Comparison of ENCODE assay signal across 23 cellular contexts in genomic region chr21:28655471-28655870, GRCh38.
DNase-seq lines count a peak whose midpoint lies in the region; ATAC-seq, FAIRE-seq and TF ChIP-seq lines count a peak whose summit lies in the region.
"Had no signal": no experiment of that assay in that cellular context is flagged by ENCODE, and none has a peak within 500 bp of the region (broad histone marks: within the 10 kb centered on the region; RNA-seq: fewer than 3 reads in every experiment).

No MANE protein-coding gene starts in this region.

- TF ChIP-seq POLR2A in breast epithelium (IDR thresholded peaks at IDR 0.05) = no peak

- intact Hi-C loops in mammary epithelial cell (cut with micrococcal nuclease) (no loop called here), breast epithelium (cut with DNase I; ENCODE audit: low total_unique reads) (no loop called here)

- no peaks in the 10 kb centered on the region for H3K79me2 ChIP-seq in mammary epithelial cell (ENCODE audit: insufficient read depth, low read length)

- no peak for FAIRE-seq in bronchial epithelial cell (lab: Jason Lieb, UNC)
- FAIRE-seq: A549, D721Med, GM12878, GM12892, GM18507 had no signal

- no peaks in the 10 kb centered on the region for H3K36me3 Mint-ChIP-seq in activated naive CD4-positive, alpha-beta T cell treated with anti-CD3 and anti-CD28 coated beads, Interleukin-2, amount 10 ng/mL, durations not matched to agents 7 days and 5 days
- H3K36me3 Mint-ChIP-seq: CD8-positive, alpha-beta T cell had no signal

- CTCF ChIA-PET in mammary epithelial cell (lab: Charles Lee; ENCODE audit: low non-redundant PET) = no interaction called here
- CTCF ChIA-PET in activated naive CD4-positive, alpha-beta T cell treated with anti-CD3 and anti-CD28 coated beads, Interleukin-2, amount 10 ng/mL, durations not matched to agents 7 days and 5 days (lab: Charles Lee) = no interaction called here

- no peak for TF ChIP-seq CTCF in mammary epithelial cell (conservative IDR thresholded peaks at IDR 0.05 in 1 of 2, IDR thresholded peaks at IDR 0.05 in 1 of 2; ENCODE audit: extremely low read depth in 1 of 2, insufficient read depth in 1 of 2, low read depth in 1 of 2, low read length in 2 of 2)
- no peak for TF ChIP-seq CTCF in breast epithelium (IDR thresholded peaks at IDR 0.05)
- no peak for TF ChIP-seq CTCF in bronchial epithelial cell (IDR thresholded peaks at IDR 0.05; ENCODE audit: insufficient read depth, low read length, severe bottlenecking)

- H3K27me3 ChIP-seq in mammary epithelial cell (ENCODE audit: insufficient read depth, low read length) (no peaks in the 10 kb centered on the region), breast epithelium (no peaks in the 10 kb centered on the region), bronchial epithelial cell (ENCODE audit: control insufficient read depth, insufficient read depth, low read length) (no peaks in the 10 kb centered on the region)
- H3K27me3 ChIP-seq: BLaER1 treated with 17β-estradiol and CSF1 and Interleukin-3, amounts not matched to agents 10 nM and 100 nM had no signal

- H3K4me2 ChIP-seq in mammary epithelial cell (ENCODE audit: insufficient read depth, low read depth, low read length) = no peak overlapping the region
- H3K4me2 ChIP-seq: A549; BLaER1 treated with 17β-estradiol and CSF1 and Interleukin-3, amounts not matched to agents 10 nM and 100 nM had no signal

- no peaks in the 10 kb centered on the region for H4K20me1 ChIP-seq in mammary epithelial cell (ENCODE audit: insufficient read depth, low read length)
- H4K20me1 ChIP-seq: BLaER1 treated with 17β-estradiol and CSF1 and Interleukin-3, amounts not matched to agents 10 nM and 100 nM had no signal

- no peak for ATAC-seq in HG02885 (IDR thresholded peaks at IDR 0.05; ENCODE audit: poor library complexity, unreplicated experiment)
- ATAC-seq: A549; CD8-positive, alpha-beta T cell; GM12878 had no signal

- DNase-seq in mammary epithelial cell (peak; percentile 43), breast epithelium (ENCODE audit: low spot score in 2 of 2) (no peak), amniotic epithelial cell (ENCODE audit: low read depth) (peak; percentile 43), bronchial epithelial cell (ENCODE audit: low read depth) (peak; percentile 81), NCI-H2107 treated with DMSO at 0.1 percent for 48 hours (lab: John Stamatoyannopoulos, UW; ENCODE audit: unreplicated experiment) (no peak)
- DNase-seq in activated naive CD4-positive, alpha-beta T cell treated with anti-CD3 and anti-CD28 coated beads, Interleukin-2, amount 10 ng/mL, durations not matched to agents 7 days and 5 days = no peak
- DNase-seq: AML-193; Caco-2; Calu3; CD4-positive, alpha-beta T cell; CD8-positive, alpha-beta T cell; DMS79 treated with DMSO at 0.1 percent for 48 hours; GDM1 had no signal

- dilution Hi-C loops in mammary epithelial cell (cut with HindIII; ENCODE audit: low sequenced_read_pairs) = no loop called here

- H3K4me1 ChIP-seq in mammary epithelial cell (ENCODE audit: insufficient read depth, low read length) (no peaks in the 10 kb centered on the region), breast epithelium (no peaks in the 10 kb centered on the region)
- H3K4me1 ChIP-seq: A549; BLaER1 treated with 17β-estradiol and CSF1 and Interleukin-3, amounts not matched to agents 10 nM and 100 nM had no signal

- in situ Hi-C loops in mammary epithelial cell (cut with MboI; ENCODE audit: low sequenced_read_pairs in 2 of 2) = no loop called here

- H3K27me3 Mint-ChIP-seq in activated naive CD4-positive, alpha-beta T cell treated with anti-CD3 and anti-CD28 coated beads, Interleukin-2, amount 10 ng/mL, durations not matched to agents 7 days and 5 days = peaks cover 4% of the 10 kb centered on the region
- H3K27me3 Mint-ChIP-seq: B cell; CD4-positive, alpha-beta T cell had no signal

- H3K9me3 Mint-ChIP-seq in activated naive CD4-positive, alpha-beta T cell treated with anti-CD3 and anti-CD28 coated beads, Interleukin-2, amount 10 ng/mL, durations not matched to agents 7 days and 5 days = peaks cover 2% of the 10 kb centered on the region
- H3K9me3 Mint-ChIP-seq: CD4-positive, alpha-beta T cell; CD8-positive, alpha-beta T cell had no signal

- H3K27ac ChIP-seq in mammary epithelial cell (ENCODE audit: insufficient read depth, low read depth, low read length) (no peak overlapping the region), breast epithelium (no peak overlapping the region)
- H3K27ac ChIP-seq: 22Rv1; A549; BLaER1 treated with 17β-estradiol and CSF1 and Interleukin-3, amounts not matched to agents 10 nM and 100 nM; C4-2B had no signal

- no TSS peak for BruUV-seq in mammary epithelial cell (replicated peaks; lab: Mats Ljungman, UMichigan)

- H3K4me3 ChIP-seq in mammary epithelial cell (replicated peaks in 1 of 3; ENCODE audit: insufficient read depth in 1 of 3, low read depth in 2 of 3, low read length in 3 of 3) (no peak overlapping the region), breast epithelium (no peak overlapping the region), bronchial epithelial cell (ENCODE audit: low read depth, low read length) (no peak overlapping the region)
- H3K4me3 ChIP-seq: A549; BLaER1 treated with 17β-estradiol and CSF1 and Interleukin-3, amounts not matched to agents 10 nM and 100 nM; GM12878 had no signal

- 93% methylated on average over 1 of the region's 1 CpG for WGBS in mammary epithelial cell (ENCODE audit: low coverage, missing lambda C conversion rate)

- no peak overlapping the region for H3K4me3 Mint-ChIP-seq in activated naive CD4-positive, alpha-beta T cell treated with anti-CD3 and anti-CD28 coated beads, Interleukin-2, amount 10 ng/mL, durations not matched to agents 7 days and 5 days
- H3K4me3 Mint-ChIP-seq: B cell; CD4-positive, alpha-beta T cell; CD8-positive, alpha-beta T cell had no signal

- no peaks in the 10 kb centered on the region for H3K36me3 ChIP-seq in mammary epithelial cell (ENCODE audit: insufficient read depth, low read length)
- no peaks in the 10 kb centered on the region for H3K36me3 ChIP-seq in breast epithelium
- H3K36me3 ChIP-seq in bronchial epithelial cell (ENCODE audit: control insufficient read depth, insufficient read depth, low read length) = no peaks in the 10 kb centered on the region
- H3K36me3 ChIP-seq: BLaER1 treated with 17β-estradiol and CSF1 and Interleukin-3, amounts not matched to agents 10 nM and 100 nM had no signal

- no peak overlapping the region for H3K27ac Mint-ChIP-seq in activated naive CD4-positive, alpha-beta T cell treated with anti-CD3 and anti-CD28 coated beads, Interleukin-2, amount 10 ng/mL, durations not matched to agents 7 days and 5 days
- H3K27ac Mint-ChIP-seq: B cell; CD4-positive, alpha-beta T cell; CD8-positive, alpha-beta T cell had no signal

- no peak overlapping the region for H2AFZ ChIP-seq in mammary epithelial cell (ENCODE audit: low read depth, low read length)

- no peak overlapping the region for H3K9ac ChIP-seq in mammary epithelial cell (ENCODE audit: insufficient read depth, low read length)
- H3K9ac ChIP-seq: BLaER1 treated with 17β-estradiol and CSF1 and Interleukin-3, amounts not matched to agents 10 nM and 100 nM had no signal

- no peaks in the 10 kb centered on the region for H3K4me1 Mint-ChIP-seq in activated naive CD4-positive, alpha-beta T cell treated with anti-CD3 and anti-CD28 coated beads, Interleukin-2, amount 10 ng/mL, durations not matched to agents 7 days and 5 days
- H3K4me1 Mint-ChIP-seq: B cell had no signal

- H3K9me3 ChIP-seq in mammary epithelial cell (replicated peaks; ENCODE audit: insufficient read depth, low read length) (no peaks in the 10 kb centered on the region), breast epithelium (no peaks in the 10 kb centered on the region)
- H3K9me3 ChIP-seq: A549, Caco-2 had no signal

Comparison
In these comparisons a context has a peak if more than half of its experiments do, and no peak if none do; other contexts are left out.
1. DNase-seq: peak in mammary epithelial cell (single experiment), amniotic epithelial cell (single experiment) and bronchial epithelial cell (single experiment); none in breast epithelium (0 of 2), activated naive CD4-positive, alpha-beta T cell treated with anti-CD3 and anti-CD28 coated beads, Interleukin-2, amount 10 ng/mL, durations not matched to agents 7 days and 5 days (single experiment) and NCI-H2107 treated with DMSO at 0.1 percent for 48 hours (single experiment).